ENCODE assay signal across 32 cellular contexts in the genomic region with DNA sequence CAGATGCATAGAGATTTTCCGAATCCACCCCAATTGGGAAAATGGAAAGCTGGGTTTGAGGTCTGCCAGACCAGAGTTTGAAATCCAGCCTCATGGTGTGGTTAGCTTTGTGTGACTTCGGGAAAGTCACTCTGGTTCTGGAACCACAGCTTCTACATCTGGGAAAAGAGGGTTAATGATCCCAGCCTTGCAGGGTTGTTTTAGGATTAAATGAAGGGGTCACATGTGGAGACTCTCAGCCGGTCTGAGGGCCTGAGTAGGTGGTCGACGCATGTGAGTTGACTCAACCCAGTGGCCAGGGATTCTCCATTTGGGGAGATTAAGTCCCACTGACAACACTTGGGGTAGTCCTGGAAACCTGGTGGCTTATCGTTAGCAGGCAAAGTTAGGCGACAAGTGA.
"Had no signal": no experiment of that assay in that cellular context is flagged by ENCODE, and none has a peak within 500 bp of the region (broad histone marks: within the 10 kb centered on the region; RNA-seq: fewer than 3 reads in every experiment).

No MANE protein-coding gene starts in this region.

- H3K4me3 Mint-ChIP-seq: activated CD4-positive, alpha-beta memory T cell treated with anti-CD3 and anti-CD28 coated beads for 36 hours; activated CD4-positive, alpha-beta T cell treated with anti-CD3 and anti-CD28 coated beads for 36 hours; activated naive CD8-positive, alpha-beta T cell treated with anti-CD3 and anti-CD28 coated beads for 36 hours; activated T-cell treated with anti-CD3 and anti-CD28 coated beads, Interleukin-2, amount 50 U/mL, for 72 hours; activated T-helper 17 cell treated with anti-CD3 and anti-CD28 coated beads, Interleukin-2, amount 50 U/mL, for 72 hours had no signal

- H3K9me3 ChIP-seq: MG63, Peyer's patch had no signal

- H3K4me3 ChIP-seq: MG63, Peyer's patch had no signal

- H3K27me3 ChIP-seq: brain microvascular endothelial cell, MG63, Peyer's patch had no signal

- H3K27ac ChIP-seq: brain microvascular endothelial cell, Peyer's patch had no signal

- ATAC-seq: activated CD4-positive, alpha-beta T cell treated with anti-CD3 and anti-CD28 coated beads for 36 hours; activated T-cell treated with anti-CD3 and anti-CD28 coated beads, Interleukin-2, amount 50 U/mL, for 72 hours; activated T-helper 17 cell treated with anti-CD3 and anti-CD28 coated beads, Interleukin-2, amount 50 U/mL, for 72 hours; PC-3 had no signal

- H3K36me3 ChIP-seq: brain microvascular endothelial cell, MG63, Peyer's patch had no signal

- DNase-seq: activated CD4-positive, alpha-beta memory T cell treated with anti-CD3 and anti-CD28 coated beads for 36 hours; activated CD4-positive, alpha-beta T cell treated with anti-CD3 and anti-CD28 coated beads for 36 hours; activated CD4-positive, alpha-beta T cell treated with anti-CD3 and anti-CD28 coated beads, Interleukin-2, amount 50 U/mL, for 1 hour; activated effector memory CD4-positive, alpha-beta T cell treated with anti-CD3 and anti-CD28 coated beads, Interleukin-2, amount 50 U/mL, for 16 hours; activated naive CD4-positive, alpha-beta T cell; activated naive CD4-positive, alpha-beta T cell treated with anti-CD3 and anti-CD28 coated beads, Interleukin-2, amount 50 U/mL, for 16 hours; activated naive CD8-positive, alpha-beta T cell treated with anti-CD3 and anti-CD28 coated beads for 36 hours; activated T-cell treated with anti-CD3 and anti-CD28 coated beads, Interleukin-2, amount 50 U/mL, for 1 hour; activated T-cell treated with anti-CD3 and anti-CD28 coated beads, Interleukin-2, amount 50 U/mL, for 72 hours; amniotic stem cell; aorta; brain microvascular endothelial cell; Karpas-422; KBM-7; NCI-H1048; NCI-H1105 treated with DMSO at 0.1 percent for 48 hours; NCI-H1436; NCI-H1694; NCI-H1930; NCI-H2081 treated with DMSO at 0.1 percent for 48 hours; NCI-H226; NCI-H446 treated with DMSO at 0.1 percent for 48 hours; NCI-H524; NK-92 treated with Interleukin-12 subunit alpha and Interleukin-12 subunit beta, amount 100 ng/mL, for 24 hours; PC-3; Peyer's patch; RPMI8226; SIG-M5; SW 1271; T-helper 1 cell had no signal

- H3K27ac Mint-ChIP-seq: activated CD4-positive, alpha-beta memory T cell treated with anti-CD3 and anti-CD28 coated beads for 36 hours; activated CD4-positive, alpha-beta T cell treated with anti-CD3 and anti-CD28 coated beads for 36 hours; activated naive CD8-positive, alpha-beta T cell treated with anti-CD3 and anti-CD28 coated beads for 36 hours; activated T-cell treated with anti-CD3 and anti-CD28 coated beads, Interleukin-2, amount 50 U/mL, for 72 hours; activated T-helper 17 cell treated with anti-CD3 and anti-CD28 coated beads, Interleukin-2, amount 50 U/mL, for 72 hours had no signal

- H3K36me3 Mint-ChIP-seq: activated CD4-positive, alpha-beta memory T cell treated with anti-CD3 and anti-CD28 coated beads for 36 hours; activated naive CD8-positive, alpha-beta T cell treated with anti-CD3 and anti-CD28 coated beads for 36 hours had no signal

- H3K9me3 Mint-ChIP-seq: activated CD4-positive, alpha-beta memory T cell treated with anti-CD3 and anti-CD28 coated beads for 36 hours; activated naive CD8-positive, alpha-beta T cell treated with anti-CD3 and anti-CD28 coated beads for 36 hours; activated T-cell treated with anti-CD3 and anti-CD28 coated beads, Interleukin-2, amount 50 U/mL, for 72 hours; activated T-helper 17 cell treated with anti-CD3 and anti-CD28 coated beads, Interleukin-2, amount 50 U/mL, for 72 hours had no signal
